ENCODE assay signal across 13 cellular contexts in the genomic region with DNA sequence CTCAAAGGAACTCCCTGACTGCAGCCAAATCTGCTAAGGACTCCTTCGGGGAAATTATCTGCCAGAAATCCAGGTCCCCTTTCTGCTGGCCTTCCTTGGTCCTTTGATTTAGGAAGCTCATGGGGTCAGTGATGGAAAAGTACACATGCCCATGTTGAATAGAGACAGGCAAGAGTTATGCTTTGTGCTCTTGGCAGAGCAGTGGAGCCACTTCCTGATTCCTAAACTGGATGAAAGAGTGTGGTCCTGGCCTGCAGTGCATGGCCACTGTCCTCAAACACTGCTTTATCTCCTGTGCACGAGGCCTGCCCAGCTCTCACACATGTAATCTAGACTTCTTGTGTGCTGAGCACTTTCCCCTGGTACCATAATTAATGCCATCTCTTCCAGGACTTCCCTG. TPM values are rescaled to one million over a fixed set of nuclear protein-coding genes. Genes with fewer than 3 reads are reported as not detected.
A peak's percentile ranks its signal among the peaks of the same experiment; 100 is the strongest.
DNase-seq lines count a peak whose midpoint lies in the region; ATAC-seq and TF ChIP-seq lines count a peak whose summit lies in the region.
"Had no signal": no experiment of that assay in that cellular context is flagged by ENCODE, and none has a peak within 500 bp of the region (broad histone marks: within the 10 kb centered on the region; RNA-seq: fewer than 3 reads in every experiment).

No MANE protein-coding gene starts in this region.

- H3K36me3 ChIP-seq in DND-41 (ENCODE audit: insufficient read depth, low read length) = no peaks in the 10 kb centered on the region; the same call in 1 of the 2 replicates
- peaks cover 18% of the 10 kb centered on the region for H3K36me3 ChIP-seq in Karpas-422 (ENCODE audit: insufficient read depth, low read length)
- H3K36me3 ChIP-seq in skeletal muscle tissue (ENCODE audit: control insufficient read depth in 3 of 3, insufficient read depth in 3 of 3, low read length in 3 of 3) = peaks cover 0 to 2% (median 0%) of the 10 kb centered on the region in 3 donors
- H3K36me3 ChIP-seq: WERI-Rb-1 had no signal

- H3K79me2 ChIP-seq in DND-41 (ENCODE audit: insufficient read depth, low read length) (peaks cover 28% of the 10 kb centered on the region), Karpas-422 (ENCODE audit: low read length) (peaks cover 33% of the 10 kb centered on the region)

- TF ChIP-seq CTCF in DND-41 (IDR thresholded peaks at IDR 0.05; ENCODE audit: borderline replicate concordance, extremely low read depth, low read length, poor library complexity, severe bottlenecking) = no peak
- TF ChIP-seq CTCF in fibroblast of the aortic adventitia (IDR thresholded peaks at IDR 0.05; ENCODE audit: insufficient read depth, low read length) = no peak

- peak overlapping the region; percentile 16; the same call in 1 of the 2 replicates for H3K27ac ChIP-seq in DND-41 (ENCODE audit: low read length)
- peak overlapping the region; percentile 97 for H3K27ac ChIP-seq in Karpas-422 (ENCODE audit: low read length)
- no peak overlapping the region for H3K27ac ChIP-seq in skeletal muscle tissue (ENCODE audit: low read depth, low read length)
- H3K27ac ChIP-seq: RWPE1, WERI-Rb-1 had no signal

- H3K9me3 ChIP-seq in DND-41 (ENCODE audit: insufficient read depth, low read length, severe bottlenecking) (no peaks in the 10 kb centered on the region), Karpas-422 (ENCODE audit: low read length) (no peaks in the 10 kb centered on the region), skeletal muscle tissue (ENCODE audit: control insufficient read depth in 3 of 3, low read length in 3 of 3) (no peaks in the 10 kb centered on the region)

- CTCF ChIA-PET in activated CD4-positive, alpha-beta memory T cell treated with anti-CD3 and anti-CD28 coated beads, Interleukin-2, amount 10 ng/mL, durations not matched to agents 7 days and 5 days (lab: Charles Lee) = interaction anchor here (0.6 to 1.5 kb wide), 2 partner anchors 406 to 1151 kb away, joined by 3 read pairs; no protein-coding TSS in a partner anchor

- H3K4me2 ChIP-seq in DND-41 (ENCODE audit: insufficient read depth, low read length) (no peak overlapping the region), Karpas-422 (ENCODE audit: low read depth, low read length, poor library complexity, severe bottlenecking) (peak overlapping the region; percentile 89)

- H3K4me1 Mint-ChIP-seq in activated CD4-positive, alpha-beta memory T cell treated with anti-CD3 and anti-CD28 coated beads, Interleukin-2, amount 10 ng/mL, durations not matched to agents 7 days and 5 days = peaks cover 47% of the 10 kb centered on the region

- no peaks in the 10 kb centered on the region for H3K9me2 ChIP-seq in Karpas-422 (replicated peaks; ENCODE audit: insufficient read depth, low read length)

- H3K36me3 Mint-ChIP-seq in activated CD4-positive, alpha-beta memory T cell treated with anti-CD3 and anti-CD28 coated beads, Interleukin-2, amount 10 ng/mL, durations not matched to agents 7 days and 5 days (ENCODE audit: low read depth) = no peaks in the 10 kb centered on the region

- peaks cover 89% of the 10 kb centered on the region for H3K27me3 Mint-ChIP-seq in activated CD4-positive, alpha-beta memory T cell treated with anti-CD3 and anti-CD28 coated beads, Interleukin-2, amount 10 ng/mL, durations not matched to agents 7 days and 5 days

- no peaks in the 10 kb centered on the region for H3K27me3 ChIP-seq in DND-41 (ENCODE audit: insufficient read depth, low read length, poor library complexity)
- no peaks in the 10 kb centered on the region for H3K27me3 ChIP-seq in Karpas-422 (ENCODE audit: low read length)
- H3K27me3 ChIP-seq in skeletal muscle tissue (ENCODE audit: control insufficient read depth in 3 of 3, insufficient read depth in 3 of 3, low read length in 3 of 3) = peaks cover 67 to 85% (median 81%) of the 10 kb centered on the region in 3 donors

- POLR2A ChIA-PET in activated CD4-positive, alpha-beta memory T cell treated with anti-CD3 and anti-CD28 coated beads, Interleukin-2, amount 10 ng/mL, durations not matched to agents 7 days and 5 days (lab: Charles Lee) = no interaction called here

- H3K27ac Mint-ChIP-seq in activated CD4-positive, alpha-beta memory T cell treated with anti-CD3 and anti-CD28 coated beads, Interleukin-2, amount 10 ng/mL, durations not matched to agents 7 days and 5 days = no peak overlapping the region

- DNase-seq in DND-41 (no peak), Karpas-422 (peak; percentile 75), fibroblast of the aortic adventitia (ENCODE audit: low read depth) (no peak), islet precursor cell (no peak), SW480 (ENCODE audit: low spot score) (no peak), GOT3 (lab: John Stamatoyannopoulos, UW) (no peak)
- DNase-seq in activated CD4-positive, alpha-beta memory T cell treated with anti-CD3 and anti-CD28 coated beads, Interleukin-2, amount 10 ng/mL, durations not matched to agents 7 days and 5 days = no peak
- DNase-seq: KG1, NCI-H2171 treated with DMSO at 0.1 percent for 48 hours, WERI-Rb-1 had no signal

- H4K20me1 ChIP-seq in DND-41 (ENCODE audit: insufficient read depth, low read length) (no peaks in the 10 kb centered on the region), Karpas-422 (ENCODE audit: insufficient read depth, low read depth, low read length) (peaks cover 20% of the 10 kb centered on the region; the same call in 1 of the 2 replicates)

- H3K4me3 Mint-ChIP-seq in activated CD4-positive, alpha-beta memory T cell treated with anti-CD3 and anti-CD28 coated beads, Interleukin-2, amount 10 ng/mL, durations not matched to agents 7 days and 5 days = no peak overlapping the region

- H3K9ac ChIP-seq in DND-41 (ENCODE audit: low read depth, low read length) = no peak overlapping the region
- peak overlapping the region; percentile 99 for H3K9ac ChIP-seq in Karpas-422 (ENCODE audit: low read length)
- H3K9ac ChIP-seq in skeletal muscle tissue (ENCODE audit: low read depth in 1 of 3, low read length in 3 of 3) = no peak overlapping the region

- no peaks in the 10 kb centered on the region for H3K9me3 Mint-ChIP-seq in activated CD4-positive, alpha-beta memory T cell treated with anti-CD3 and anti-CD28 coated beads, Interleukin-2, amount 10 ng/mL, durations not matched to agents 7 days and 5 days
- H3K9me3 Mint-ChIP-seq: central memory CD8-positive, alpha-beta T cell had no signal

- ATAC-seq in DND-41 (ENCODE audit: insufficient read depth, low read depth) = no peak

- H2AFZ ChIP-seq in DND-41 (ENCODE audit: low read depth, low read length) (0 out of 2 replicates have a peak overlapping the region, but pooled peaks have one; percentile 12), Karpas-422 (ENCODE audit: low read length) (no peak overlapping the region)

- H3K4me1 ChIP-seq in DND-41 (ENCODE audit: insufficient read depth, low read length) (peaks cover 52% of the 10 kb centered on the region), Karpas-422 (ENCODE audit: low read length) (peaks cover 66% of the 10 kb centered on the region), skeletal muscle tissue (ENCODE audit: control insufficient read depth in 3 of 3, insufficient read depth in 3 of 3, low read length in 3 of 3) (peaks cover 34 to 44% (median 43%) of the 10 kb centered on the region in 3 donors)

- no peak overlapping the region for H3K4me3 ChIP-seq in DND-41 (ENCODE audit: low read depth in 1 of 2, low read length in 2 of 2)
- H3K4me3 ChIP-seq in Karpas-422 (ENCODE audit: low read length) = peak overlapping the region; percentile 94
- peak overlapping the region; percentile 86 for H3K4me3 ChIP-seq in fibroblast of the aortic adventitia (ENCODE audit: low read depth, low read length)
- peak overlapping the region; percentile 31 to 81 (median 71) for H3K4me3 ChIP-seq in skeletal muscle tissue (ENCODE audit: low read length in 3 of 3)

RNA-seq across cellular contexts. Expression of gene EBF1, which starts 2.0 kb away (rescaled TPM):
- 93.1 and 101 TPM in 2 replicates for total RNA-seq in Karpas-422 (2014; rRNA removed; shearing (Covaris generic); ENCODE audit: low replicate concordance)
- total RNA-seq in fibroblast of the aortic adventitia (ENCODE audit: low replicate concordance) (23.4 and 26.4 TPM in 2 replicates), skeletal muscle tissue (18.8 TPM)
- total RNA-seq in activated CD4-positive, alpha-beta memory T cell treated with anti-CD3 and anti-CD28 coated beads, Interleukin-2, amount 10 ng/mL, durations not matched to agents 7 days and 5 days = under 1 TPM in 1 of 2 experiments, not detected in 1; 0.23 TPM

Comparison
In these comparisons a context has a peak if more than half of its experiments do, and no peak if none do; other contexts are left out.
1. H3K4me3 ChIP-seq: peak in Karpas-422 (single experiment), fibroblast of the aortic adventitia (single experiment) and skeletal muscle tissue (3 of 3); none in DND-41 (0 of 2).
2. RNA of gene EBF1, which starts 2.0 kb away (total RNA-seq): 93.1 to 101 TPM in Karpas-422, 23.4 to 26.4 TPM in fibroblast of the aortic adventitia and 18.8 TPM in skeletal muscle tissue (single experiment); 0.23 TPM in activated CD4-positive, alpha-beta memory T cell treated with anti-CD3 and anti-CD28 coated beads, Interleukin-2, amount 10 ng/mL, durations not matched to agents 7 days and 5 days; every median in the first group is over 10 times any median in the second.